8 cellular contexts compared by ENCODE assay signal in genomic region chr15:75107905-75108838, GRCh38.
A peak's percentile ranks its signal among the peaks of the same experiment; 100 is the strongest.
DNase-seq lines count a peak whose midpoint lies in the region; TF ChIP-seq lines count a peak whose summit lies in the region.

No MANE protein-coding gene starts in this region.

- H3K27me3 Mint-ChIP-seq in activated CD4-positive, alpha-beta memory T cell treated with anti-CD3 and anti-CD28 coated beads for 36 hours: peaks cover 8% of the 10 kb centered on the region

- peaks cover 4% of the 10 kb centered on the region for H3K36me3 Mint-ChIP-seq in activated CD4-positive, alpha-beta memory T cell treated with anti-CD3 and anti-CD28 coated beads for 36 hours

- H3K4me3 Mint-ChIP-seq in activated CD4-positive, alpha-beta memory T cell treated with anti-CD3 and anti-CD28 coated beads for 36 hours: no peak overlapping the region

- POLR2A ChIA-PET in activated CD4-positive, alpha-beta memory T cell treated with anti-CD3 and anti-CD28 coated beads for 36 hours (lab: Charles Lee): interaction anchor here (0.5 to 1.3 kb wide), 5 partner anchors 16 to 84 kb away, joined by 3 to 6 read pairs (median 5); no protein-coding TSS in a partner anchor

- peaks cover 7% of the 10 kb centered on the region for H3K9me3 Mint-ChIP-seq in activated CD4-positive, alpha-beta memory T cell treated with anti-CD3 and anti-CD28 coated beads for 36 hours

- TF ChIP-seq CTCF in epithelial cell of proximal tubule (conservative IDR thresholded peaks at IDR 0.05; ENCODE audit: low read depth, low read length): no peak

- H3K4me1 Mint-ChIP-seq in activated CD4-positive, alpha-beta memory T cell treated with anti-CD3 and anti-CD28 coated beads for 36 hours (ENCODE audit: low read depth): peaks cover 26% of the 10 kb centered on the region

- DNase-seq in Daoy (ENCODE audit: low read depth): peak; percentile 92
- peak; percentile 28 to 29 for DNase-seq in Kasumi-1 (lab: John Stamatoyannopoulos, UW)
- DNase-seq in activated CD4-positive, alpha-beta memory T cell treated with anti-CD3 and anti-CD28 coated beads for 36 hours: peak; percentile 84
- peak; percentile 76 for DNase-seq in epithelial cell of proximal tubule (ENCODE audit: low read depth)
- DNase-seq in stimulated activated CD4-positive, alpha-beta T cell treated with anti-CD3 and anti-CD28 coated beads, Interleukin-1b, Interleukin-23, amount 100 ng/mL, for 4 hours (ENCODE audit: low read depth in 2 of 2): peak; percentile 7 to 27
- no peak for DNase-seq in NCI-H2196 treated with DMSO at 0.1 percent for 48 hours (lab: John Stamatoyannopoulos, UW; ENCODE audit: unreplicated experiment)
- DNase-seq in superior temporal gyrus (ENCODE audit: extremely low spot score): no peak
- DNase-seq in NCI-H345 (lab: John Stamatoyannopoulos, UW): no peak

- intact Hi-C loops in activated CD4-positive, alpha-beta memory T cell treated with anti-CD3 and anti-CD28 coated beads for 36 hours (cut with micrococcal nuclease): loop anchor here (1.0 kb wide), 2 partner anchors 23 to 41 kb away; no protein-coding TSS in a partner anchor

- H3K4me3 ChIP-seq in epithelial cell of proximal tubule (ENCODE audit: low read depth, low read length): no peak overlapping the region

- CTCF ChIA-PET in activated CD4-positive, alpha-beta memory T cell treated with anti-CD3 and anti-CD28 coated beads for 36 hours (lab: Charles Lee): interaction anchor here (1.0 to 2.0 kb wide), 4 partner anchors 16 to 93 kb away, joined by 3 to 9 read pairs (median 4); partner anchors contain the start of gene C15orf39

- peak overlapping the region; percentile 40 for H3K27ac Mint-ChIP-seq in activated CD4-positive, alpha-beta memory T cell treated with anti-CD3 and anti-CD28 coated beads for 36 hours

Comparison
In these comparisons a context has a peak if more than half of its experiments do, and no peak if none do; other contexts are left out.
1. DNase-seq: peak in Daoy (single experiment), Kasumi-1 (2 of 2), activated CD4-positive, alpha-beta memory T cell treated with anti-CD3 and anti-CD28 coated beads for 36 hours (single experiment), epithelial cell of proximal tubule (single experiment) and stimulated activated CD4-positive, alpha-beta T cell treated with anti-CD3 and anti-CD28 coated beads, Interleukin-1b, Interleukin-23, amount 100 ng/mL, for 4 hours (2 of 2); none in NCI-H2196 treated with DMSO at 0.1 percent for 48 hours (single experiment), superior temporal gyrus (single experiment) and NCI-H345 (single experiment).